14 cellular contexts compared by ENCODE assay signal in the genomic region with DNA sequence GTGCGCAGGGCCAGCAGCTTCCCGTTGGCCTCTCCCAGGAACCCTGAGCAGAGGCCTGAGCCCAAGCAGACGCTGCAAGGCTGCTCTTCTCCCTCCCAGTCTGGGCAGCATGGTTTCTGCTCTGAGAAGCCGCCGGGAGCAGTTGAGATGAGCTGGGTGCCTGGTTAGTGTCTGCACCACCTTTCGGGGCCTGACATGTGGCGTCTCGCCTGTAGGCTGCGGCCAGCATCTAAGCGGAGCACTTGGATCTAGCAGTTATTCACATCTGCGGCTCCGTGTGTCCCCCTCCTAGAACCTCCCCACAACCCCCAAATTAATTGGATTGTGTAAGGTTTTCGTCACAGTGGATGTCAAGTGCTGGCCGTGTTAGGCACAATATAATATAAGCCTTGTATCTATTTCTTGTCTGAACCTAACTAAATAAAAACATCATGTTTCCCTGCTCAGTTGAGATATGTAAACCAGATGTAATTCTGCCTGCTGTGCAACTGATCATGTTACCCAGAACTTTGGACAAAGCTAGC. TPM values are rescaled to one million over a fixed set of nuclear protein-coding genes. Genes with fewer than 3 reads are reported as not detected.
DNase-seq lines count a peak whose midpoint lies in the region; ATAC-seq, FAIRE-seq and TF ChIP-seq lines count a peak whose summit lies in the region.
"Had no signal": no experiment of that assay in that cellular context is flagged by ENCODE, and none has a peak within 500 bp of the region (broad histone marks: within the 10 kb centered on the region; RNA-seq: fewer than 3 reads in every experiment).

No MANE protein-coding gene starts in this region.

- H3K9me3 ChIP-seq in AG04450 (ENCODE audit: control insufficient read depth, insufficient read depth, low read length): no peaks in the 10 kb centered on the region
- no peaks in the 10 kb centered on the region for H3K9me3 ChIP-seq in fibroblast of lung (ENCODE audit: control insufficient read depth, insufficient read depth, low read depth, low read length)
- no peaks in the 10 kb centered on the region for H3K9me3 ChIP-seq in muscle layer of duodenum (ENCODE audit: control insufficient read depth in 1 of 2, low read length in 2 of 2)
- H3K9me3 ChIP-seq: gastrocnemius medialis had no signal

- FAIRE-seq in RCC 7860 (lab: Jason Lieb, UNC): no peak
- FAIRE-seq: HepG2 had no signal

- H3K9ac ChIP-seq in fibroblast of lung (ENCODE audit: insufficient read depth, low read length): peak overlapping the region; percentile 38

- no peaks in the 10 kb centered on the region for H3K27me3 ChIP-seq in AG04450 (ENCODE audit: control insufficient read depth, insufficient read depth, low read length)
- no peaks in the 10 kb centered on the region for H3K27me3 ChIP-seq in fibroblast of lung (ENCODE audit: control insufficient read depth, insufficient read depth, low read length)
- H3K27me3 ChIP-seq in muscle layer of duodenum (ENCODE audit: low read depth, low read length): no peaks in the 10 kb centered on the region

- no peaks in the 10 kb centered on the region for H4K20me1 ChIP-seq in fibroblast of lung (ENCODE audit: control insufficient read depth, extremely low read depth, insufficient read depth, low read length)

- no peaks in the 10 kb centered on the region for H3K36me3 ChIP-seq in fibroblast of lung (ENCODE audit: control insufficient read depth, insufficient read depth, low read length)
- H3K36me3 ChIP-seq in muscle layer of duodenum (ENCODE audit: control insufficient read depth in 1 of 2, insufficient read depth in 2 of 2, low read length in 2 of 2): no peaks in the 10 kb centered on the region
- H3K36me3 ChIP-seq: gastrocnemius medialis had no signal

- H2AFZ ChIP-seq in fibroblast of lung (ENCODE audit: low read length): no peak overlapping the region

- TF ChIP-seq CTCF in AG04450 (IDR thresholded peaks at IDR 0.05; ENCODE audit: low read depth, low read length) (no peak), fibroblast of lung (conservative IDR thresholded peaks at IDR 0.05 in 1 of 2, IDR thresholded peaks at IDR 0.05 in 1 of 2; ENCODE audit: low read depth in 1 of 2, low read length in 2 of 2) (no peak)

- H3K4me1 ChIP-seq in fibroblast of lung (ENCODE audit: control insufficient read depth, extremely low read depth, insufficient read depth, low read length) (peaks cover 56% of the 10 kb centered on the region), muscle layer of duodenum (ENCODE audit: control insufficient read depth in 1 of 2, insufficient read depth in 2 of 2, low read length in 2 of 2) (peaks cover 35 to 63% of the 10 kb centered on the region in 2 donors)

- H3K27ac ChIP-seq in AG04450 (ENCODE audit: low read depth, low read length) (peak overlapping the region; percentile 49), fibroblast of lung (ENCODE audit: insufficient read depth, low read length) (peak overlapping the region; percentile 95), muscle layer of duodenum (ENCODE audit: low read length) (peak overlapping the region; percentile 93)

- CTCF ChIA-PET in AG04450 (lab: Charles Lee): interaction anchor here (0.9 to 3.1 kb wide), 3 partner anchors 24 to 277 kb away, joined by 3 to 19 read pairs (median 3); no protein-coding TSS in a partner anchor

- ATAC-seq in HG03442 (IDR thresholded peaks at IDR 0.05; ENCODE audit: unreplicated experiment): no peak
- ATAC-seq: gastrocnemius medialis, HepG2 had no signal

- H3K4me3 ChIP-seq in AG04450 (ENCODE audit: low read depth, low read length) (no peak overlapping the region), fibroblast of lung (replicated peaks in 1 of 4; ENCODE audit: control extremely low read depth in 1 of 4, insufficient read depth in 1 of 4, low read depth in 3 of 4, low read length in 4 of 4) (no peak overlapping the region), muscle layer of duodenum (ENCODE audit: low read depth in 1 of 2, low read length in 2 of 2) (peak overlapping the region in 1 of 2 donors; percentile 43)
- H3K4me3 ChIP-seq: gastrocnemius medialis had no signal

- H3K4me2 ChIP-seq in fibroblast of lung (ENCODE audit: extremely low read depth, insufficient read depth, low read length): peak overlapping the region; percentile 21

- POLR2A ChIA-PET in AG04450 (lab: Yijun Ruan, JAX): interaction anchor here (1.1 to 1.5 kb wide), 2 partner anchors 14 to 18 kb away, joined by 3 read pairs; no protein-coding TSS in a partner anchor

- H3K79me2 ChIP-seq in fibroblast of lung (ENCODE audit: control insufficient read depth, insufficient read depth, low read length): peaks cover 62% of the 10 kb centered on the region

- DNase-seq in AG04450 (ENCODE audit: low read depth, low spot score) (no peak), SK-N-DZ (ENCODE audit: low spot score) (peak; percentile 97), fibroblast of lung (ENCODE audit: low read depth in 2 of 2) (peak in 1 of 2 donors; percentile 78), RCC 7860 (ENCODE audit: low spot score) (no peak), GF-D8 (lab: John Stamatoyannopoulos, UW) (no peak), NOMO-1 treated with dmso at 0.1 percent for 144 hours (lab: John Stamatoyannopoulos, UW; ENCODE audit: unreplicated experiment) (no peak)
- DNase-seq: activated CD8-positive, alpha-beta memory T cell treated with anti-CD3 and anti-CD28 coated beads for 24 hours; gastrocnemius medialis; naive B cell; stimulated activated CD4-positive, alpha-beta T cell treated with anti-CD3 and anti-CD28 coated beads, Interleukin-4, amount 100 ng/mL, for 4 hours; T-helper 1 cell had no signal

RNA-seq across cellular contexts. Expression of a gene that starts 45.6 kb away (rescaled TPM):
- polyA plus RNA-seq in AG04450 (2011; rRNA removed) (26.7 and 31.2 TPM in 2 replicates), fibroblast of lung (27.9 and 41.7 TPM in 2 replicates)
- polyA minus RNA-seq in AG04450 (2011; rRNA and poly(A)+ RNA removed): 21.4 and 27.3 TPM in 2 replicates
- 4.8 and 5.1 TPM in 2 replicates for polyA plus RNA-seq in SK-N-DZ (2014; cell fraction: cytosol; rRNA removed)
- polyA plus RNA-seq in SK-N-DZ (2014; cell fraction: nucleus; rRNA removed): 3.1 and 4.1 TPM in 2 replicates
- total RNA-seq in fibroblast of lung: 13.1 and 14.7 TPM in 2 replicates
- 32.0 and 39.5 TPM in 2 replicates for polyA plus RNA-seq in fibroblast of lung (2012)
- 28.6 and 44.8 TPM in 2 replicates for polyA minus RNA-seq in fibroblast of lung (ENCODE audit: low replicate concordance)
